Comparison of ENCODE assay signal across 1 cellular context in genomic region chr12:122996621-122997342, GRCh38.
TF ChIP-seq lines count a peak whose summit lies in the region.

No MANE protein-coding gene starts in this region.

TF ChIP-seq in HepG2, 621 proteins besides CTCF, POLR2A, EP300 and RAD21:
- TF ChIP-seq HOXA7 (CRISPR knock-in tag; IDR thresholded peaks at IDR 0.05) (no peak), ZBTB7B (CRISPR knock-in tag; IDR thresholded peaks at IDR 0.05) (no peak), ZNF678 (CRISPR knock-in tag; IDR thresholded peaks at IDR 0.05) (no peak), TARDBP (CRISPR knock-in tag; IDR thresholded peaks at IDR 0.05) (no peak), CCDC6 (CRISPR knock-in tag; IDR thresholded peaks at IDR 0.05) (no peak), ZKSCAN8 (CRISPR knock-in tag; IDR thresholded peaks at IDR 0.05; ENCODE audit: borderline replicate concordance) (no peak), MLLT10 (CRISPR knock-in tag; IDR thresholded peaks at IDR 0.05) (no peak), ZNF10 (CRISPR knock-in tag; IDR thresholded peaks at IDR 0.05; ENCODE audit: borderline replicate concordance, low read depth) (no peak)
